ENCODE assay signal across 19 cellular contexts in genomic region chr2:48723125-48723524, GRCh38. TPM values are rescaled to one million over a fixed set of nuclear protein-coding genes. Genes with fewer than 3 reads are reported as not detected.
DNase-seq lines count a peak whose midpoint lies in the region; ATAC-seq and TF ChIP-seq lines count a peak whose summit lies in the region.
"Had no signal": no experiment of that assay in that cellular context is flagged by ENCODE, and none has a peak within 500 bp of the region (broad histone marks: within the 10 kb centered on the region; RNA-seq: fewer than 3 reads in every experiment).

No MANE protein-coding gene starts in this region.

- no peaks in the 10 kb centered on the region for H3K9me3 ChIP-seq in mammary epithelial cell (replicated peaks; ENCODE audit: insufficient read depth, low read length)
- H3K9me3 ChIP-seq: right lobe of liver had no signal

- DNase-seq in HPDE6-E6E7 (ENCODE audit: extremely low spot score) (peak; percentile 61), mammary epithelial cell (peak; percentile 55), iris pigment epithelial cell (ENCODE audit: low read depth) (peak; percentile 94), DMS153 (lab: John Stamatoyannopoulos, UW) (no peak), mucosa of gallbladder (ENCODE audit: low spot score) (no peak), NCI-H2029 (lab: John Stamatoyannopoulos, UW) (no peak)
- no peak for DNase-seq in stimulated activated naive B cell treated with anti-CD40 and anti-IgM and Interleukin-4, amounts not matched to agents 10 μg/mL and 1 μg/mL and 100 μg/mL, for 72 hours
- DNase-seq: activated CD8-positive, alpha-beta memory T cell treated with anti-CD3 and anti-CD28 coated beads for 24 hours; activated gamma-delta T cell; central memory CD4-positive, alpha-beta T cell; hippocampal formation; NCI-H1694; NCI-H524 treated with DMSO at 0.1 percent for 48 hours; PC-9; right lobe of liver; stimulated activated CD4-positive, alpha-beta T cell treated with anti-CD3 and anti-CD28 coated beads, Interleukin-4, amount 100 ng/mL, for 4 hours; WERI-Rb-1 had no signal

- no peak overlapping the region for H3K27ac Mint-ChIP-seq in stimulated activated naive B cell treated with anti-CD40 and anti-IgM and Interleukin-4, amounts not matched to agents 10 μg/mL and 1 μg/mL and 100 μg/mL, for 72 hours

- BruUV-seq in mammary epithelial cell (replicated peaks; lab: Mats Ljungman, UMichigan) = no TSS peak

- intact Hi-C loops in mammary epithelial cell (cut with micrococcal nuclease) = no loop called here

- no peak overlapping the region for H3K4me2 ChIP-seq in mammary epithelial cell (ENCODE audit: insufficient read depth, low read depth, low read length)
- H3K4me2 ChIP-seq: PC-9 had no signal

- H3K9me3 Mint-ChIP-seq in stimulated activated naive B cell treated with anti-CD40 and anti-IgM and Interleukin-4, amounts not matched to agents 10 μg/mL and 1 μg/mL and 100 μg/mL, for 72 hours = no peaks in the 10 kb centered on the region
- H3K9me3 Mint-ChIP-seq: neural crest cell had no signal

- H4K20me1 ChIP-seq in mammary epithelial cell (ENCODE audit: insufficient read depth, low read length) = no peaks in the 10 kb centered on the region

- TF ChIP-seq CTCF in mammary epithelial cell (conservative IDR thresholded peaks at IDR 0.05 in 1 of 2, IDR thresholded peaks at IDR 0.05 in 1 of 2; ENCODE audit: extremely low read depth in 1 of 2, insufficient read depth in 1 of 2, low read depth in 1 of 2, low read length in 2 of 2) = no peak

- H3K36me3 ChIP-seq in ACC112 (ENCODE audit: insufficient read depth, low read length) (no peaks in the 10 kb centered on the region), mammary epithelial cell (ENCODE audit: insufficient read depth, low read length) (no peaks in the 10 kb centered on the region)
- H3K36me3 ChIP-seq: right lobe of liver, WERI-Rb-1 had no signal

- CTCF ChIA-PET in mammary epithelial cell (lab: Charles Lee; ENCODE audit: low non-redundant PET) = interaction anchor here (0.6 kb wide), 1 partner anchor 266 kb away, joined by 4 read pairs; no protein-coding TSS in a partner anchor

- in situ Hi-C loops in mammary epithelial cell (cut with MboI; ENCODE audit: low sequenced_read_pairs in 2 of 2) = no loop called here

- peaks cover 7 to 11% of the 10 kb centered on the region in 2 donors for H3K27me3 Mint-ChIP-seq in stimulated activated naive B cell treated with anti-CD40 and anti-IgM and Interleukin-4, amounts not matched to agents 10 μg/mL and 1 μg/mL and 100 μg/mL, for 72 hours

- H3K79me2 ChIP-seq in ACC112 (ENCODE audit: control insufficient read depth, insufficient read depth, low read length, unreplicated experiment) = no peaks in the 10 kb centered on the region
- no peaks in the 10 kb centered on the region for H3K79me2 ChIP-seq in mammary epithelial cell (ENCODE audit: insufficient read depth, low read length)

- no peaks in the 10 kb centered on the region for H3K36me3 Mint-ChIP-seq in stimulated activated naive B cell treated with anti-CD40 and anti-IgM and Interleukin-4, amounts not matched to agents 10 μg/mL and 1 μg/mL and 100 μg/mL, for 72 hours

- no peak for ATAC-seq in stimulated activated naive B cell treated with anti-CD40 and anti-IgM and Interleukin-4, amounts not matched to agents 10 μg/mL and 1 μg/mL and 100 μg/mL, for 72 hours (replicated peaks)
- ATAC-seq: right lobe of liver had no signal

- H3K4me3 Mint-ChIP-seq in stimulated activated naive B cell treated with anti-CD40 and anti-IgM and Interleukin-4, amounts not matched to agents 10 μg/mL and 1 μg/mL and 100 μg/mL, for 72 hours = no peak overlapping the region
- H3K4me3 Mint-ChIP-seq: neural crest cell had no signal

- no peaks in the 10 kb centered on the region for H3K4me1 Mint-ChIP-seq in stimulated activated naive B cell treated with anti-CD40 and anti-IgM and Interleukin-4, amounts not matched to agents 10 μg/mL and 1 μg/mL and 100 μg/mL, for 72 hours

- dilution Hi-C loops in mammary epithelial cell (cut with HindIII; ENCODE audit: low sequenced_read_pairs) = no loop called here

- H2AFZ ChIP-seq in ACC112 (ENCODE audit: low read length, unreplicated experiment) = no peak overlapping the region
- no peak overlapping the region for H2AFZ ChIP-seq in mammary epithelial cell (ENCODE audit: low read depth, low read length)
- H2AFZ ChIP-seq: PC-9 had no signal

- peaks cover 10% of the 10 kb centered on the region for H3K4me1 ChIP-seq in ACC112 (ENCODE audit: control insufficient read depth, insufficient read depth, low read length, unreplicated experiment)
- no peaks in the 10 kb centered on the region for H3K4me1 ChIP-seq in mammary epithelial cell (ENCODE audit: insufficient read depth, low read length)
- H3K4me1 ChIP-seq: right lobe of liver had no signal

- no peak overlapping the region for H3K4me3 ChIP-seq in ACC112 (ENCODE audit: low read depth, low read length)
- H3K4me3 ChIP-seq in mammary epithelial cell (replicated peaks in 1 of 3; ENCODE audit: insufficient read depth in 1 of 3, low read depth in 2 of 3, low read length in 3 of 3) = no peak overlapping the region
- H3K4me3 ChIP-seq: PC-9, right lobe of liver had no signal

- no peaks in the 10 kb centered on the region for H3K27me3 ChIP-seq in ACC112 (ENCODE audit: insufficient read depth, low read length)
- peaks cover 1% of the 10 kb centered on the region for H3K27me3 ChIP-seq in mammary epithelial cell (ENCODE audit: insufficient read depth, low read length)
- H3K27me3 ChIP-seq: right lobe of liver had no signal

- H3K9ac ChIP-seq in mammary epithelial cell (ENCODE audit: insufficient read depth, low read length) = no peak overlapping the region

- peak overlapping the region; percentile 79 for H3K27ac ChIP-seq in ACC112 (ENCODE audit: low read depth, low read length)
- no peak overlapping the region for H3K27ac ChIP-seq in mammary epithelial cell (ENCODE audit: insufficient read depth, low read depth, low read length)
- H3K27ac ChIP-seq: PC-9, right lobe of liver, WERI-Rb-1 had no signal

RNA-seq across cellular contexts. Expression of gene LHCGR, which starts 32.4 kb away (rescaled TPM):
- total RNA-seq in mammary epithelial cell (not detected), mucosa of gallbladder (0.32 TPM)
- not detected for polyA plus RNA-seq in mammary epithelial cell
- not detected for polyA minus RNA-seq in mammary epithelial cell
- total RNA-seq: PC-9, right lobe of liver had no signal

Comparison
In these comparisons a context has a peak if more than half of its experiments do, and no peak if none do; other contexts are left out.
1. DNase-seq: peak in HPDE6-E6E7 (single experiment), mammary epithelial cell (single experiment) and iris pigment epithelial cell (single experiment); none in stimulated activated naive B cell treated with anti-CD40 and anti-IgM and Interleukin-4, amounts not matched to agents 10 μg/mL and 1 μg/mL and 100 μg/mL, for 72 hours (single experiment), DMS153 (single experiment), mucosa of gallbladder (single experiment) and NCI-H2029 (single experiment).